8 cellular contexts compared by ENCODE assay signal in genomic region chr7:120951309-120951706, GRCh38. TPM values are rescaled to one million over a fixed set of nuclear protein-coding genes. Genes with fewer than 3 reads are reported as not detected.
DNase-seq lines count a peak whose midpoint lies in the region; ATAC-seq, FAIRE-seq and TF ChIP-seq lines count a peak whose summit lies in the region.

No MANE protein-coding gene starts in this region.

- intact Hi-C loops in HCT116 (cut with micrococcal nuclease): loop anchor here (5.0 kb wide), 1 partner anchor 386 kb away; no protein-coding TSS in a partner anchor

- TF ChIP-seq POLR2A in HCT116 (IDR thresholded peaks at IDR 0.05; ENCODE audit: borderline replicate concordance, extremely low read depth, insufficient read depth, insufficient read length): no peak

- peak overlapping the region; percentile 60 for H2AFZ ChIP-seq in HCT116 (ENCODE audit: low read depth, low read length, poor library complexity, severe bottlenecking)

- POLR2A ChIA-PET in HCT116 (lab: Charles Lee): interaction anchor here (1.2 to 1.5 kb wide), 2 partner anchors 9 to 159 kb away, joined by 4 to 5 read pairs; no protein-coding TSS in a partner anchor
- POLR2A ChIA-PET in activated CD8-positive, alpha-beta T cell treated with anti-CD3 and anti-CD28 coated beads, Interleukin-2, amount 10 ng/mL, durations not matched to agents 7 days and 5 days (lab: Charles Lee): interaction anchor here (0.7 to 1.8 kb wide), 6 partner anchors 10 to 438 kb away, joined by 3 to 5 read pairs (median 4); partner anchors contain the start of gene CPED1

- H3K9me2 ChIP-seq in HCT116 (ENCODE audit: insufficient read depth): no peaks in the 10 kb centered on the region

- peaks cover 23% of the 10 kb centered on the region for H3K79me2 ChIP-seq in HCT116 (ENCODE audit: insufficient read depth, low read length)

- no peak for TF ChIP-seq RAD21 in HCT116 (IDR thresholded peaks at IDR 0.05; ENCODE audit: low read depth)

- ATAC-seq in HCT116 (no peak), HG03045 (IDR thresholded peaks at IDR 0.05; ENCODE audit: unreplicated experiment) (no peak)
- no peak for ATAC-seq in activated CD8-positive, alpha-beta T cell treated with anti-CD3 and anti-CD28 coated beads, Interleukin-2, amount 10 ng/mL, durations not matched to agents 7 days and 5 days

- no peaks in the 10 kb centered on the region for H4K20me1 ChIP-seq in HCT116 (ENCODE audit: insufficient read depth)

- CTCF ChIA-PET in HCT116 (lab: Charles Lee): interaction anchor here (1.5 kb wide), 1 partner anchor 157 kb away, joined by 6 read pairs; no protein-coding TSS in a partner anchor
- CTCF ChIA-PET in activated CD8-positive, alpha-beta T cell treated with anti-CD3 and anti-CD28 coated beads, Interleukin-2, amount 10 ng/mL, durations not matched to agents 7 days and 5 days (lab: Charles Lee): interaction anchor here (1.4 to 1.5 kb wide), 2 partner anchors 36 to 145 kb away, joined by 4 read pairs; no protein-coding TSS in a partner anchor

- no peak for TF ChIP-seq CTCF in HCT116 (IDR thresholded peaks at IDR 0.05 in 2 of 3, conservative IDR thresholded peaks at IDR 0.05 in 1 of 3; ENCODE audit: borderline replicate concordance in 1 of 3, insufficient read depth in 1 of 3, low read depth in 2 of 3, low read length in 2 of 3)

- H3K9me3 ChIP-seq in HCT116 (ENCODE audit: control insufficient read depth in 1 of 2, insufficient read depth in 1 of 2, low read depth in 1 of 2, low read length in 2 of 2) (no peaks in the 10 kb centered on the region), iPS DF 6.9 (ENCODE audit: control insufficient read depth, insufficient read depth, low read length) (no peaks in the 10 kb centered on the region), small intestine (ENCODE audit: control insufficient read depth, low read depth) (no peaks in the 10 kb centered on the region)

- H3K36me3 Mint-ChIP-seq in activated CD8-positive, alpha-beta T cell treated with anti-CD3 and anti-CD28 coated beads, Interleukin-2, amount 10 ng/mL, durations not matched to agents 7 days and 5 days (ENCODE audit: low read depth): peaks cover 24% of the 10 kb centered on the region

- peak overlapping the region; percentile 96 for H3K4me3 Mint-ChIP-seq in activated CD8-positive, alpha-beta T cell treated with anti-CD3 and anti-CD28 coated beads, Interleukin-2, amount 10 ng/mL, durations not matched to agents 7 days and 5 days

- FAIRE-seq in small intestine (lab: Jason Lieb, UNC): no peak

- RAD21 ChIA-PET in HCT116 (lab: Charles Lee; ENCODE audit: low non-redundant PET in 1 of 2, low total read pairs in 2 of 2, uncharacterized antibody in 2 of 2, unreplicated experiment in 2 of 2): no interaction called here

- no peaks in the 10 kb centered on the region for H3K9me3 Mint-ChIP-seq in activated CD8-positive, alpha-beta T cell treated with anti-CD3 and anti-CD28 coated beads, Interleukin-2, amount 10 ng/mL, durations not matched to agents 7 days and 5 days (ENCODE audit: insufficient read depth)

- H3K4me1 ChIP-seq in HCT116 (ENCODE audit: control insufficient read depth in 1 of 2, insufficient read depth in 2 of 2, low read length in 2 of 2): peaks cover 3 to 15% of the 10 kb centered on the region in 2 experiments; a peak in 3 of 4 replicates
- no peaks in the 10 kb centered on the region for H3K4me1 ChIP-seq in iPS DF 6.9 (ENCODE audit: control insufficient read depth, insufficient read depth, low read length)
- H3K4me1 ChIP-seq in small intestine (ENCODE audit: control insufficient read depth in 2 of 2, insufficient read depth in 1 of 2, low read depth in 1 of 2, low read length in 1 of 2): peaks cover 2 to 5% of the 10 kb centered on the region in 2 donors

- peak overlapping the region; percentile 98 for H3K27ac Mint-ChIP-seq in activated CD8-positive, alpha-beta T cell treated with anti-CD3 and anti-CD28 coated beads, Interleukin-2, amount 10 ng/mL, durations not matched to agents 7 days and 5 days

- peak overlapping the region; percentile 80 for H3K9ac ChIP-seq in HCT116 (ENCODE audit: low read length)

- no CpG with 5 or more reads among the region's 8 CpGs for WGBS in iPS DF 6.9 (ENCODE audit: insufficient coverage, insufficient read length)
- WGBS in small intestine, 3 donors: 3 to 10% (median 5%) methylated on average over 8 of the region's 8 CpGs

- H3K4me1 Mint-ChIP-seq in activated CD8-positive, alpha-beta T cell treated with anti-CD3 and anti-CD28 coated beads, Interleukin-2, amount 10 ng/mL, durations not matched to agents 7 days and 5 days (ENCODE audit: low read depth): peaks cover 15% of the 10 kb centered on the region

- H3K4me2 ChIP-seq in HCT116 (ENCODE audit: low read length): peak overlapping the region; percentile 91

- peaks cover 6% of the 10 kb centered on the region for H3K27me3 Mint-ChIP-seq in activated CD8-positive, alpha-beta T cell treated with anti-CD3 and anti-CD28 coated beads, Interleukin-2, amount 10 ng/mL, durations not matched to agents 7 days and 5 days (ENCODE audit: low read depth)

- H3K36me3 ChIP-seq in HCT116 (ENCODE audit: control insufficient read depth in 1 of 2, insufficient read depth in 2 of 2, low read length in 2 of 2) (peaks cover 7 to 11% of the 10 kb centered on the region in 2 experiments; a peak in 2 of 4 replicates), iPS DF 6.9 (ENCODE audit: control insufficient read depth, insufficient read depth, low read length) (no peaks in the 10 kb centered on the region), small intestine (ENCODE audit: control insufficient read depth in 2 of 2, insufficient read depth in 2 of 2, low read length in 2 of 2) (peaks cover 0 to 6% of the 10 kb centered on the region in 2 donors)

- H3K27ac ChIP-seq in HCT116 (ENCODE audit: low read depth, low read length): peak overlapping the region; percentile 44; the same call in 1 of the 2 replicates
- no peak overlapping the region for H3K27ac ChIP-seq in iPS DF 6.9 (ENCODE audit: low read length)
- peak overlapping the region; percentile 25 to 99 for H3K27ac ChIP-seq in small intestine (ENCODE audit: low read depth in 1 of 2, low read length in 1 of 2)

- H3K4me3 ChIP-seq in HCT116 (replicated peaks in 1 of 2; ENCODE audit: low read depth in 1 of 2, low read length in 2 of 2): peak overlapping the region; percentile 61 to 83
- peak overlapping the region; percentile 89; the same call in 1 of the 2 replicates for H3K4me3 ChIP-seq in iPS DF 6.9 (ENCODE audit: low read length)
- peak overlapping the region; percentile 55 to 62 for H3K4me3 ChIP-seq in small intestine (ENCODE audit: low read depth in 1 of 2, low read length in 2 of 2)

- no peak for DNase-seq in HCT116 (ENCODE audit: low read depth, low spot score)
- DNase-seq in activated CD8-positive, alpha-beta T cell treated with anti-CD3 and anti-CD28 coated beads, Interleukin-2, amount 10 ng/mL, durations not matched to agents 7 days and 5 days: no peak
- DNase-seq in iPS DF 6.9 (ENCODE audit: low read depth, low spot score): no peak
- no peak for DNase-seq in small intestine
- DNase-seq in stimulated activated CD4-positive, alpha-beta T cell treated with anti-CD3 and anti-CD28 coated beads, Interleukin-2, amount 100 ng/mL, for 48 hours: no peak
- DNase-seq in midbrain (lab: John Stamatoyannopoulos, UW): no peak
- no peak for DNase-seq in effector CD8-positive, alpha-beta T cell (lab: John Stamatoyannopoulos, UW)

- H3K27me3 ChIP-seq in HCT116 (ENCODE audit: insufficient read depth, low read length): no peaks in the 10 kb centered on the region
- no peaks in the 10 kb centered on the region for H3K27me3 ChIP-seq in iPS DF 6.9 (ENCODE audit: control insufficient read depth, insufficient read depth, low read length)
- H3K27me3 ChIP-seq in small intestine (ENCODE audit: control insufficient read depth in 2 of 2, insufficient read depth in 2 of 2, low read length in 2 of 2): no peaks in the 10 kb centered on the region

- TSS peak; percentile 62 for BruUV-seq in HCT116 (replicated peaks; lab: Mats Ljungman, UMichigan)

TF ChIP-seq in HCT116, 20 proteins besides CTCF, POLR2A, EP300 and RAD21:
- TF ChIP-seq CBX3 (IDR thresholded peaks at IDR 0.05; ENCODE audit: low read depth) (0 out of 2 replicates have a peak, but pooled peaks have one; percentile 10), POLR2AphosphoS5 (IDR thresholded peaks at IDR 0.05; ENCODE audit: low read depth, low read length) (no peak)

RNA-seq across cellular contexts. Expression of gene ING3, which starts 0.7 kb away (rescaled TPM):
- total RNA-seq in HCT116 (2021; ENCODE audit: unreplicated experiment): 16.2 TPM
- polyA plus RNA-seq in HCT116 (2012): 10.9 and 11.8 TPM in 2 replicates
- 10 to 100 TPM; 19.0 to 20.0 TPM for total RNA-seq in activated CD8-positive, alpha-beta T cell treated with anti-CD3 and anti-CD28 coated beads, Interleukin-2, amount 10 ng/mL, durations not matched to agents 7 days and 5 days
- polyA plus RNA-seq in small intestine: 10 to 100 TPM in 2 of 3 donors, 1 to 10 TPM in 1; 9.4 to 13.5 (median 11.9) TPM

RNA-seq across cellular contexts. Expression of gene CPED1, which starts 37.2 kb away (rescaled TPM):
- total RNA-seq in HCT116 (2021; ENCODE audit: unreplicated experiment): 1.2 TPM
- 0.30 and 0.42 TPM in 2 replicates for polyA plus RNA-seq in HCT116 (2012)
- not detected for total RNA-seq in activated CD8-positive, alpha-beta T cell treated with anti-CD3 and anti-CD28 coated beads, Interleukin-2, amount 10 ng/mL, durations not matched to agents 7 days and 5 days
- polyA plus RNA-seq in small intestine: 1 to 10 TPM in 2 of 3 donors, under 1 TPM in 1; 0.22 to 2.5 (median 1.4) TPM
